1 cellular context compared by ENCODE assay signal in genomic region chr2:32558492-32558891, GRCh38.
TF ChIP-seq lines count a peak whose summit lies in the region.

No MANE protein-coding gene starts in this region.

TF ChIP-seq in K562, 482 proteins besides CTCF, POLR2A, EP300 and RAD21 (continued from another document):
- TF ChIP-seq THRB (CRISPR knock-in tag; conservative IDR thresholded peaks at IDR 0.05): no peak
- TF ChIP-seq NR2C2 (CRISPR knock-in tag; IDR thresholded peaks at IDR 0.05): no peak
- peak; percentile 23; the same call in 1 of the 2 replicates for TF ChIP-seq NR2C2 (tag; IDR thresholded peaks at IDR 0.05)
- peak; percentile 64; the same call in 1 of the 2 replicates for TF ChIP-seq ZNF175 (CRISPR knock-in tag; IDR thresholded peaks at IDR 0.05; ENCODE audit: low read depth)
- TF ChIP-seq ATF7 (IDR thresholded peaks at IDR 0.05): peak; percentile 43; the same call in 1 of the 2 replicates
- TF ChIP-seq, protein P1, sequence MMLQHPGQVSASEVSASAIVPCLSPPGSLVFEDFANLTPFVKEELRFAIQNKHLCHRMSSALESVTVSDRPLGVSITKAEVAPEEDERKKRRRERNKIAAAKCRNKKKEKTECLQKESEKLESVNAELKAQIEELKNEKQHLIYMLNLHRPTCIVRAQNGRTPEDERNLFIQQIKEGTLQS (IDR thresholded peaks at IDR 0.05): peak; percentile 78; the same call in 1 of the 2 replicates
- TF ChIP-seq, protein P1 (CRISPR knock-in tag; conservative IDR thresholded peaks at IDR 0.05): no peak
- no peak for TF ChIP-seq ZNF3 (CRISPR knock-in tag; IDR thresholded peaks at IDR 0.05)
- no peak for TF ChIP-seq SLC30A9 (CRISPR knock-in tag; IDR thresholded peaks at IDR 0.05)
- TF ChIP-seq LARP7 (IDR thresholded peaks at IDR 0.05): no peak
- no peak for TF ChIP-seq GTF2A2 (tag; IDR thresholded peaks at IDR 0.05)
- TF ChIP-seq NRF1 (conservative IDR thresholded peaks at IDR 0.05 in 1 of 2, IDR thresholded peaks at IDR 0.05 in 1 of 2): no peak
- peak; percentile 9; the same call in 1 of the 2 replicates for TF ChIP-seq CEBPB (tag; IDR thresholded peaks at IDR 0.05)
- TF ChIP-seq ZNF584 (CRISPR knock-in tag; IDR thresholded peaks at IDR 0.05; ENCODE audit: low read depth): 0 out of 2 replicates have a peak, but pooled peaks have one; percentile 36
- TF ChIP-seq ZKSCAN1 (IDR thresholded peaks at IDR 0.05; ENCODE audit: low read depth, low read length): no peak
- TF ChIP-seq SOX6 (IDR thresholded peaks at IDR 0.05): peak; percentile 73; the same call in 1 of the 2 replicates
- TF ChIP-seq MAZ (CRISPR knock-in tag; conservative IDR thresholded peaks at IDR 0.05 in 1 of 2, IDR thresholded peaks at IDR 0.05 in 1 of 2): no peak
- TF ChIP-seq, protein P2, sequence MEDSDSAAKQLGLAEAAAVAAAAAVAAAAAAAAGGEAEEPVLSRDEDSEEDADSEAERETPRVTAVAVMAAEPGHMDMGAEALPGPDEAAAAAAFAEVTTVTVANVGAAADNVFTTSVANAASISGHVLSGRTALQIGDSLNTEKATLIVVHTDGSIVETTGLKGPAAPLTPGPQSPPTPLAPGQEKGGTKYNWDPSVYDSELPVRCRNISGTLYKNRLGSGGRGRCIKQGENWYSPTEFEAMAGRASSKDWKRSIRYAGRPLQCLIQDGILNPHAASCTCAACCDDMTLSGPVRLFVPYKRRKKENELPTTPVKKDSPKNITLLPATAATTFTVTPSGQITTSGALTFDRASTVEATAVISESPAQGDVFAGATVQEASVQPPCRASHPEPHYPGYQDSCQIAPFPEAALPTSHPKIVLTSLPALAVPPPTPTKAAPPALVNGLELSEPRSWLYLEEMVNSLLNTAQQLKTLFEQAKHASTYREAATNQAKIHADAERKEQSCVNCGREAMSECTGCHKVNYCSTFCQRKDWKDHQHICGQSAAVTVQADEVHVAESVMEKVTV (CRISPR knock-in tag; IDR thresholded peaks at IDR 0.05): no peak
- TF ChIP-seq ZNF512 (tag; IDR thresholded peaks at IDR 0.05): no peak
- TF ChIP-seq POLR2H (tag; IDR thresholded peaks at IDR 0.05; ENCODE audit: low read depth): peak; percentile 76
- no peak for TF ChIP-seq PHF8 (IDR thresholded peaks at IDR 0.05; ENCODE audit: borderline replicate concordance, low read length)
- no peak for TF ChIP-seq NFRKB (IDR thresholded peaks at IDR 0.05; ENCODE audit: low read depth)
- TF ChIP-seq, protein P3, sequence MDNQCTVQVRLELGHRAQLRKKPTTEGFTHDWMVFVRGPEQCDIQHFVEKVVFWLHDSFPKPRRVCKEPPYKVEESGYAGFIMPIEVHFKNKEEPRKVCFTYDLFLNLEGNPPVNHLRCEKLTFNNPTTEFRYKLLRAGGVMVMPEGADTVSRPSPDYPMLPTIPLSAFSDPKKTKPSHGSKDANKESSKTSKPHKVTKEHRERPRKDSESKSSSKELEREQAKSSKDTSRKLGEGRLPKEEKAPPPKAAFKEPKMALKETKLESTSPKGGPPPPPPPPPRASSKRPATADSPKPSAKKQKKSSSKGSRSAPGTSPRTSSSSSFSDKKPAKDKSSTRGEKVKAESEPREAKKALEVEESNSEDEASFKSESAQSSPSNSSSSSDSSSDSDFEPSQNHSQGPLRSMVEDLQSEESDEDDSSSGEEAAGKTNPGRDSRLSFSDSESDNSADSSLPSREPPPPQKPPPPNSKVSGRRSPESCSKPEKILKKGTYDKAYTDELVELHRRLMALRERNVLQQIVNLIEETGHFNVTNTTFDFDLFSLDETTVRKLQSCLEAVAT (IDR thresholded peaks at IDR 0.05): no peak
- TF ChIP-seq IRF9 (tag; IDR thresholded peaks at IDR 0.05): no peak
- no peak for TF ChIP-seq JUN (IDR thresholded peaks at IDR 0.05; ENCODE audit: borderline replicate concordance, low read depth, low read length)
- TF ChIP-seq JUN (CRISPR knock-in tag; IDR thresholded peaks at IDR 0.05; ENCODE audit: borderline replicate concordance): no peak
- TF ChIP-seq HNRNPLL (IDR thresholded peaks at IDR 0.05; ENCODE audit: low read depth, low read length, poor library complexity, severe bottlenecking): no peak
- TF ChIP-seq ZNF174 (CRISPR knock-in tag; IDR thresholded peaks at IDR 0.05): no peak
- TF ChIP-seq TAF7 (tag; IDR thresholded peaks at IDR 0.05): no peak
- peak; percentile 49 for TF ChIP-seq BRD9 (IDR thresholded peaks at IDR 0.05; ENCODE audit: low read depth, partially characterized antibody)
- TF ChIP-seq L3MBTL2 (IDR thresholded peaks at IDR 0.05): no peak
- peak; percentile 93 for TF ChIP-seq CEBPG (CRISPR knock-in tag; IDR thresholded peaks at IDR 0.05)
- TF ChIP-seq CEBPG (tag; conservative IDR thresholded peaks at IDR 0.05 in 1 of 2, IDR thresholded peaks at IDR 0.05 in 1 of 2): peak; percentile 78 to 94
- TF ChIP-seq ZNF184 (CRISPR knock-in tag; IDR thresholded peaks at IDR 0.05): no peak
- TF ChIP-seq LEF1 (IDR thresholded peaks at IDR 0.05): peak; percentile 41; the same call in 1 of the 2 replicates
- no peak for TF ChIP-seq ZNF212 (CRISPR knock-in tag; IDR thresholded peaks at IDR 0.05)
- 0 out of 2 replicates have a peak, but pooled peaks have one; percentile 23 for TF ChIP-seq BACH1 (tag; IDR thresholded peaks at IDR 0.05)
- TF ChIP-seq ZNF197 (CRISPR knock-in tag; IDR thresholded peaks at IDR 0.05; ENCODE audit: low read depth): 0 out of 2 replicates have a peak, but pooled peaks have one; percentile 42
TF ChIP-seq in K562: peak in this region for 24.
